ENCODE assay signal across 25 cellular contexts in the genomic region with DNA sequence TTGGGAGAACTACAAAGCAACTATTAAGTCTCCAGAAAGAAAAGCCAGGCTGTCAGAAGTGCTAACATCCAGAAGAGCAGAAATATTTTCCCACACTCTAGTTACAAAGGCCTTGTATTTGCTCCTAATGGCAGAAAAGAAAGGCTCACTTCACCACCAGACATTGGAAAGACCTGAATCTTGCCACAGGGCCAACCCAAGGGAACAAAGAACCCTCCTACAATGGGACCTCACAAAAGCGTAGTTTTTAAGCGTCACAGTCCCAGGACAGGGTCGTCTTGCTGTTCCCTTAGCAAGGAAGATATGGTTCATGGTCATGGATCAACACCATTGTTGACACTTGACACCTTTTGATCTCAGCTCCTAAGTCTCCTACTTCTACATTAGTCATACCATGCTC.
"Had no signal": no experiment of that assay in that cellular context is flagged by ENCODE, and none has a peak within 500 bp of the region (broad histone marks: within the 10 kb centered on the region; RNA-seq: fewer than 3 reads in every experiment).

No MANE protein-coding gene starts in this region.

- H3K4me1 ChIP-seq: left lung, right atrium auricular region, right lobe of liver, tibial nerve, uterus had no signal

- H3K4me2 ChIP-seq: smooth muscle cell had no signal

- H3K4me3 Mint-ChIP-seq: naive thymus-derived CD8-positive, alpha-beta T cell; nephron; stimulated activated memory B cell treated with anti-CD40 and anti-IgM and Interleukin-4, amounts not matched to agents 10 μg/mL and 1 μg/mL and 100 μg/mL, for 72 hours; stimulated activated naive CD8-positive, alpha-beta T cell treated with anti-CD3 and anti-CD28 coated beads, Interleukin-15, amount 100 ng/mL, for 72 hours; type B pancreatic cell had no signal

- H3K4me3 ChIP-seq: left lung, lower lobe of right lung, ovary, right atrium auricular region, right lobe of liver, smooth muscle cell, tibial nerve, uterus had no signal

- H3K36me3 Mint-ChIP-seq: naive thymus-derived CD8-positive, alpha-beta T cell; stimulated activated memory B cell treated with anti-CD40 and anti-IgM and Interleukin-4, amounts not matched to agents 10 μg/mL and 1 μg/mL and 100 μg/mL, for 72 hours; type B pancreatic cell had no signal

- H3K9me3 Mint-ChIP-seq: naive thymus-derived CD8-positive, alpha-beta T cell; stimulated activated memory B cell treated with anti-CD40 and anti-IgM and Interleukin-4, amounts not matched to agents 10 μg/mL and 1 μg/mL and 100 μg/mL, for 72 hours; stimulated activated naive CD8-positive, alpha-beta T cell treated with anti-CD3 and anti-CD28 coated beads, Interleukin-15, amount 100 ng/mL, for 72 hours; type B pancreatic cell had no signal

- H3K36me3 ChIP-seq: left lung, lower lobe of right lung, ovary, right atrium auricular region, right lobe of liver, tibial nerve, uterus had no signal

- H3K27ac ChIP-seq: left lung, lower lobe of right lung, ovary, right atrium auricular region, right lobe of liver, uterus had no signal

- H3K4me1 Mint-ChIP-seq: naive thymus-derived CD8-positive, alpha-beta T cell; nephron; stimulated activated memory B cell treated with anti-CD40 and anti-IgM and Interleukin-4, amounts not matched to agents 10 μg/mL and 1 μg/mL and 100 μg/mL, for 72 hours; stimulated activated naive CD8-positive, alpha-beta T cell treated with anti-CD3 and anti-CD28 coated beads, Interleukin-15, amount 100 ng/mL, for 72 hours had no signal

- H3K9me3 ChIP-seq: left lung, lower lobe of right lung, ovary, right atrium auricular region, right lobe of liver had no signal

- DNase-seq: hippocampal formation; kidney glomerular epithelial cell; left cardiac atrium; left lung; lower lobe of right lung; mammary epithelial cell; mesenchymal stem cell; naive thymus-derived CD8-positive, alpha-beta T cell; ovary; right lobe of liver; stimulated activated CD4-positive, alpha-beta T cell treated with anti-CD3 and anti-CD28 coated beads, Interleukin-1b, Interleukin-23, amount 100 ng/mL, for 48 hours; stimulated activated CD4-positive, alpha-beta T cell treated with anti-CD3 and anti-CD28 coated beads, Interleukin-2, amount 100 ng/mL, for 48 hours; stimulated activated CD4-positive, alpha-beta T cell treated with anti-CD3 and anti-CD28 coated beads, Interleukin-4, amount 100 ng/mL, for 4 hours; stimulated activated CD8-positive, alpha-beta memory T cell treated with anti-CD3 and anti-CD28 coated beads, Interleukin-4, amount 100 ng/mL, for 48 hours; stimulated activated naive CD4-positive, alpha-beta T cell treated with Interleukin-2 at 50 U/mL for 16 hours; stimulated activated naive CD8-positive, alpha-beta T cell treated with anti-CD3 and anti-CD28 coated beads, Interleukin-15, amount 100 ng/mL, for 72 hours; substantia nigra; uterus had no signal

- ATAC-seq: left cardiac atrium; left lung; lower lobe of right lung; naive thymus-derived CD8-positive, alpha-beta T cell; right lobe of liver; stimulated activated memory B cell treated with anti-CD40 and anti-IgM and Interleukin-4, amounts not matched to agents 10 μg/mL and 1 μg/mL and 100 μg/mL, for 72 hours; stimulated activated naive CD8-positive, alpha-beta T cell treated with anti-CD3 and anti-CD28 coated beads, Interleukin-15, amount 100 ng/mL, for 72 hours had no signal

- H3K27me3 ChIP-seq: left lung, ovary, right atrium auricular region, right lobe of liver, tibial nerve, uterus had no signal

- H3K27me3 Mint-ChIP-seq: stimulated activated naive CD8-positive, alpha-beta T cell treated with anti-CD3 and anti-CD28 coated beads, Interleukin-15, amount 100 ng/mL, for 72 hours; type B pancreatic cell had no signal

- H3K27ac Mint-ChIP-seq: naive thymus-derived CD8-positive, alpha-beta T cell; nephron; progenitor cell of endocrine pancreas; stimulated activated memory B cell treated with anti-CD40 and anti-IgM and Interleukin-4, amounts not matched to agents 10 μg/mL and 1 μg/mL and 100 μg/mL, for 72 hours; stimulated activated naive CD8-positive, alpha-beta T cell treated with anti-CD3 and anti-CD28 coated beads, Interleukin-15, amount 100 ng/mL, for 72 hours; type B pancreatic cell had no signal
